1 cellular context compared by ENCODE assay signal in genomic region chr6:149149682-149150081, GRCh38.
TF ChIP-seq lines count a peak whose summit lies in the region.

No MANE protein-coding gene starts in this region.

TF ChIP-seq in HepG2, 621 proteins besides CTCF, POLR2A, EP300 and RAD21 (continued from another document):
- TF ChIP-seq, protein P1, sequence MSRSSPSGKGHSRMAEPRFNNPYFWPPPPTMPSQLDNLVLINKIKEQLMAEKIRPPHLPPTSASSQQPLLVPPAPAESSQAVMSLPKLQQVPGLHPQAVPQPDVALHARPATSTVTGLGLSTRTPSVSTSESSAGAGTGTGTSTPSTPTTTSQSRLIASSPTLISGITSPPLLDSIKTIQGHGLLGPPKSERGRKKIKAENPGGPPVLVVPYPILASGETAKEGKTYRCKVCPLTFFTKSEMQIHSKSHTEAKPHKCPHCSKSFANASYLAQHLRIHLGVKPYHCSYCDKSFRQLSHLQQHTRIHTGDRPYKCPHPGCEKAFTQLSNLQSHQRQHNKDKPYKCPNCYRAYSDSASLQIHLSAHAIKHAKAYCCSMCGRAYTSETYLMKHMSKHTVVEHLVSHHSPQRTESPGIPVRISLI (CRISPR knock-in tag; IDR thresholded peaks at IDR 0.05; ENCODE audit: borderline replicate concordance), result no peak
